In genomic region chr6:134103004-134103403, GRCh38 we compare ENCODE assay signal across 30 cellular contexts. TPM values are rescaled to one million over a fixed set of nuclear protein-coding genes. Genes with fewer than 3 reads are reported as not detected.
"Had no signal": no experiment of that assay in that cellular context is flagged by ENCODE, and none has a peak within 500 bp of the region (broad histone marks: within the 10 kb centered on the region; RNA-seq: fewer than 3 reads in every experiment).

No MANE protein-coding gene starts in this region.

- H3K4me3 ChIP-seq: cardiac muscle cell, Peyer's patch, SJCRH30 had no signal

- H3K4me2 ChIP-seq: SK-N-SH had no signal

- H3K9me3 ChIP-seq: Peyer's patch, SJCRH30, SK-N-SH had no signal

- H3K4me1 ChIP-seq: Peyer's patch, SJCRH30 had no signal

- ATAC-seq: activated T-helper 17 cell treated with anti-CD3 and anti-CD28 coated beads, Interleukin-2, amount 50 U/mL, for 72 hours had no signal

- H3K27me3 ChIP-seq: brain microvascular endothelial cell, cardiac muscle cell, Peyer's patch, SJCRH30 had no signal

- H3K36me3 ChIP-seq: brain microvascular endothelial cell, cardiac muscle cell, Peyer's patch, SJCRH30 had no signal

- H3K9ac ChIP-seq: SK-N-SH had no signal

- DNase-seq: activated CD4-positive, alpha-beta memory T cell treated with anti-CD3 and anti-CD28 coated beads, Interleukin-2, amount 10 ng/mL, durations not matched to agents 7 days and 5 days; activated CD4-positive, alpha-beta T cell treated with anti-CD3 and anti-CD28 coated beads, Interleukin-2, amount 50 U/mL, for 1 hour; activated CD4-positive, CD25-positive, alpha-beta regulatory T cell; activated gamma-delta T cell; activated naive CD4-positive, alpha-beta T cell treated with anti-CD3 and anti-CD28 coated beads for 36 hours; activated T-cell treated with anti-CD3 and anti-CD28 coated beads for 4 hours; activated T-cell treated with anti-CD3 and anti-CD28 coated beads, Interleukin-2, amount 50 U/mL, for 48 hours; amygdala; brain microvascular endothelial cell; Karpas-422; NCI-H1105 treated with DMSO at 0.1 percent for 48 hours; NCI-H146; NCI-H2029; NCI-H2107; NCI-H2171 treated with DMSO at 0.1 percent for 48 hours; NCI-H226; NCI-H526 treated with DMSO at 0.1 percent for 48 hours; NCI-H82; OCI-M1; Peyer's patch; Right ventricle myocardium superior; SJCRH30; SK-N-SH; SW 1271 had no signal

- H3K27ac ChIP-seq: brain microvascular endothelial cell, cardiac muscle cell, Peyer's patch, RWPE1, SJCRH30, VCaP had no signal

RNA-seq across cellular contexts. Expression of gene SLC2A12, which starts 50.6 kb away (rescaled TPM):
- total RNA-seq: activated CD8-positive, alpha-beta memory T cell treated with anti-CD3 and anti-CD28 coated beads for 36 hours; T-helper 1 cell treated with Interleukin-12 subunit alpha and Interleukin-12 subunit beta and Interleukin-4 antibody, amounts not matched to agents 30 ng/mL and 1 ng/mL, for 36 hours had no signal
